ENCODE assay signal across 20 cellular contexts in the genomic region with DNA sequence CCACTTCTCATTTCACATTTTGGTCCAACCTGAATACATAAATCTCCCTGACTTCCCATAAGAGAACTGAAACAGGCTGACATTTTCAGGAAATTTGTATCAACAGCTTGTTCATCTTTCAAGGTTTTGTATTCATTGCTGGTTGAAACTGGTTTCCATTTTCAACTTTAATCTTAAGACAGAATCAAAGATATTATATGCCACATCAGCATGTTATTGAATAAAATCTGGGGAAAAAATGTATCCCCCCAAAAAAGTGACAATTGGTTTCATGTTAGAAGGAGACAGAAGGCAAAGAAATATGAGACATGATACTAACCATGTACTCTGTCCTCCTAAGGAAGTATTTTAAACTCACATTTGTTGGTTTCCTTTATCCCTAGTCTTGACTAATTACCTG. TPM values are rescaled to one million over a fixed set of nuclear protein-coding genes. Genes with fewer than 3 reads are reported as not detected.
DNase-seq lines count a peak whose midpoint lies in the region; ATAC-seq, FAIRE-seq and TF ChIP-seq lines count a peak whose summit lies in the region.
"Had no signal": no experiment of that assay in that cellular context is flagged by ENCODE, and none has a peak within 500 bp of the region (broad histone marks: within the 10 kb centered on the region; RNA-seq: fewer than 3 reads in every experiment).

No MANE protein-coding gene starts in this region.

- no peak overlapping the region for H3K27ac ChIP-seq in HepG2 (ENCODE audit: extremely low read length, insufficient read depth, low read length)
- no peak overlapping the region for H3K27ac ChIP-seq in right lobe of liver
- H3K27ac ChIP-seq in epithelial cell of prostate: peak overlapping the region; percentile 92
- H3K27ac ChIP-seq: HL-60 had no signal

- no peaks in the 10 kb centered on the region for H3K9me3 Mint-ChIP-seq in T-cell
- H3K9me3 Mint-ChIP-seq: CD8-positive, alpha-beta memory T cell had no signal

- peaks cover 3% of the 10 kb centered on the region for H3K36me3 Mint-ChIP-seq in T-cell

- TF ChIP-seq EP300 in HepG2 (IDR thresholded peaks at IDR 0.05; ENCODE audit: low read depth in 2 of 2, low read length in 2 of 2) (no peak), HepG2 (CRISPR knock-in tag; IDR thresholded peaks at IDR 0.05; ENCODE audit: borderline replicate concordance) (no peak)

- no peak overlapping the region for H3K9ac ChIP-seq in HepG2 (ENCODE audit: insufficient read depth, low read depth, low read length)

- H3K9me3 ChIP-seq in HepG2 (ENCODE audit: low read length) (no peaks in the 10 kb centered on the region), right lobe of liver (no peaks in the 10 kb centered on the region)

- H3K36me3 ChIP-seq in HepG2 (replicated peaks in 1 of 2; ENCODE audit: control insufficient read depth in 1 of 2, insufficient read depth in 2 of 2, low read length in 2 of 2): no peaks in the 10 kb centered on the region
- H3K36me3 ChIP-seq in right lobe of liver: no peaks in the 10 kb centered on the region

- H3K4me3 Mint-ChIP-seq in T-cell: no peak overlapping the region
- H3K4me3 Mint-ChIP-seq: H9 had no signal

- no TSS peak for BruUV-seq in HepG2 (replicated peaks; lab: Mats Ljungman, UMichigan)

- no peak for ATAC-seq in HepG2
- ATAC-seq in right lobe of liver: no peak
- no peak for ATAC-seq in T-cell (replicated peaks in 1 of 4)

- FAIRE-seq in HepG2 (lab: Jason Lieb, UNC): no peak
- FAIRE-seq in GM12891 (lab: Jason Lieb, UNC): no peak
- FAIRE-seq: G401.6, HTR-8/SVneo had no signal

- no peak for TF ChIP-seq RAD21 in HepG2 (CRISPR knock-in tag; IDR thresholded peaks at IDR 0.05)

- intact Hi-C loops in HepG2 (cut with micrococcal nuclease; ENCODE audit: unreplicated experiment): no loop called here
- intact Hi-C loops in right lobe of liver (cut with DNase I): no loop called here

- CTCF ChIA-PET in HepG2 (lab: Yijun Ruan, JAX; ENCODE audit: low intra/inter-chr PET ratio, low total read pairs): no interaction called here
- CTCF ChIA-PET in T-cell (lab: Charles Lee): interaction anchor here in 1 of 2 donors (0.7 kb wide), 1 partner anchor 49 kb away, joined by 3 read pairs; no protein-coding TSS in a partner anchor

- H4K20me1 ChIP-seq in HepG2 (ENCODE audit: insufficient read depth, low read length): no peaks in the 10 kb centered on the region

- no peaks in the 10 kb centered on the region for H3K27me3 Mint-ChIP-seq in T-cell

- peaks cover 17% of the 10 kb centered on the region for H3K4me1 ChIP-seq in HepG2 (ENCODE audit: insufficient read depth, low read length)
- H3K4me1 ChIP-seq in right lobe of liver: peaks cover 0 to 18% (median 0%) of the 10 kb centered on the region in 4 donors

- DNase-seq in HepG2 (ENCODE audit: low spot score) (no peak), right lobe of liver (no peak), T-cell (no peak), epithelial cell of prostate (ENCODE audit: low read depth, low spot score) (no peak), DMS79 (lab: John Stamatoyannopoulos, UW) (no peak), 8988T (no peak), GM12891 (ENCODE audit: insufficient read length, low spot score) (no peak)
- DNase-seq: ACHN; CD8-positive, alpha-beta memory T cell; DND-41; H9; NCI-H1417 treated with DMSO at 0.1 percent for 48 hours; NCI-H2029; NCI-H2171; NCI-H446 treated with DMSO at 0.1 percent for 48 hours; OCI-M1; SIG-M5 had no signal

- no peak for TF ChIP-seq CTCF in HepG2 (CRISPR knock-in tag; IDR thresholded peaks at IDR 0.05)
- no peak for TF ChIP-seq CTCF in right lobe of liver (IDR thresholded peaks at IDR 0.05)

- no peak overlapping the region for H2AFZ ChIP-seq in HepG2 (ENCODE audit: low read length)

- no peaks in the 10 kb centered on the region for H3K79me2 ChIP-seq in HepG2 (ENCODE audit: insufficient read depth, low read length)

- no peaks in the 10 kb centered on the region for H3K27me3 ChIP-seq in HepG2 (ENCODE audit: control insufficient read depth in 1 of 2, insufficient read depth in 2 of 2, low read length in 2 of 2)
- no peaks in the 10 kb centered on the region for H3K27me3 ChIP-seq in right lobe of liver

- POLR2A ChIA-PET in HepG2 (lab: Yijun Ruan, JAX) (no interaction called here), T-cell (lab: Charles Lee) (no interaction called here)

- H3K4me2 ChIP-seq in HepG2 (ENCODE audit: low read depth, low read length): no peak overlapping the region

- no peak overlapping the region for H3K4me3 ChIP-seq in HepG2 (replicated peaks in 1 of 3; ENCODE audit: insufficient read depth in 1 of 3, low read depth in 2 of 3, low read length in 3 of 3)
- no peak overlapping the region for H3K4me3 ChIP-seq in right lobe of liver

- H3K4me1 Mint-ChIP-seq in T-cell: peaks cover 45 to 57% (median 48%) of the 10 kb centered on the region in 3 donors

- in situ Hi-C loops in HepG2 (cut with HindIII; ENCODE audit: extremely low pct_ligation_motif_present, low pct_unique_long_range_greater_than_20kb): loop anchor here (10.0 kb wide), 1 partner anchor 161 kb away; no protein-coding TSS in a partner anchor

- TF ChIP-seq POLR2A in HepG2 (IDR thresholded peaks at IDR 0.05; ENCODE audit: insufficient read depth in 1 of 2, low read depth in 2 of 2, low read length in 2 of 2): no peak
- no peak for TF ChIP-seq POLR2A in right lobe of liver (IDR thresholded peaks at IDR 0.05)
- no peak for TF ChIP-seq POLR2A in GM12891 (IDR thresholded peaks at IDR 0.05; ENCODE audit: low read depth, low read length)

- peak overlapping the region; percentile 44 to 91 for H3K27ac Mint-ChIP-seq in T-cell
- H3K27ac Mint-ChIP-seq: H9 had no signal

TF ChIP-seq in HepG2, 621 proteins besides CTCF, POLR2A, EP300 and RAD21 (continues in another document):
- TF ChIP-seq MAFK (conservative IDR thresholded peaks at IDR 0.05 in 1 of 2, IDR thresholded peaks at IDR 0.05 in 1 of 2; ENCODE audit: low read length in 2 of 2) (peak in 1 of 2 experiments; percentile 72; a peak in 3 of 4 replicates), MAFF (IDR thresholded peaks at IDR 0.05; ENCODE audit: low read depth, low read length) (peak; percentile 45; the same call in 1 of the 2 replicates), ETV5 (CRISPR knock-in tag; IDR thresholded peaks at IDR 0.05; ENCODE audit: borderline replicate concordance) (no peak)
- TF ChIP-seq, protein P1, sequence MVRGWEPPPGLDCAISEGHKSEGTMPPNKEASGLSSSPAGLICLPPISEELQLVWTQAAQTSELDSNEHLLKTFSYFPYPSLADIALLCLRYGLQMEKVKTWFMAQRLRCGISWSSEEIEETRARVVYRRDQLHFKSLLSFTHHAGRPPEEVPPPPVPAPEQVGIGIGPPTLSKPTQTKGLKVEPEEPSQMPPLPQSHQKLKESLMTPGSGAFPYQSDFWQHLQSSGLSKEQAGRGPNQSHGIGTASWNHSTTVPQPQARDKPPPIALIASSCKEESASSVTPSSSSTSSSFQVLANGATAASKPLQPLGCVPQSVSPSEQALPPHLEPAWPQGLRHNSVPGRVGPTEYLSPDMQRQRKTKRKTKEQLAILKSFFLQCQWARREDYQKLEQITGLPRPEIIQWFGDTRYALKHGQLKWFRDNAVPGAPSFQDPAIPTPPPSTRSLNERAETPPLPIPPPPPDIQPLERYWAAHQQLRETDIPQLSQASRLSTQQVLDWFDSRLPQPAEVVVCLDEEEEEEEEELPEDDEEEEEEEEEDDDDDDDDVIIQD (CRISPR knock-in tag; IDR thresholded peaks at IDR 0.05; ENCODE audit: low read depth): no peak

TF ChIP-seq in GM12891, 5 proteins besides CTCF, POLR2A, EP300 and RAD21:
- no peak for TF ChIP-seq TAF1 (IDR thresholded peaks at IDR 0.05; ENCODE audit: low read depth, low read length)
- TF ChIP-seq POU2F2 (IDR thresholded peaks at IDR 0.05; ENCODE audit: low read depth, low read length): no peak
- TF ChIP-seq PAX5 (IDR thresholded peaks at IDR 0.05; ENCODE audit: insufficient read depth, low read length, severe bottlenecking): no peak
- no peak for TF ChIP-seq POLR2AphosphoS5 (IDR thresholded peaks at IDR 0.05; ENCODE audit: low read depth, low read length)
- no peak for TF ChIP-seq SPI1 (IDR thresholded peaks at IDR 0.05; ENCODE audit: low read depth, low read length)

RNA-seq across cellular contexts. Expression of gene ANTXR2, which starts 3.0 kb away (rescaled TPM):
- total RNA-seq in HepG2 (2016; rRNA removed; fragmentation: Illumina TruSeq; extraction: Trizol) (8.4 and 14.5 TPM in 2 replicates), right lobe of liver (10 to 100 TPM; 24.5 to 86.0 (median 33.7) TPM), T-cell (10 to 100 TPM; 45.1 to 64.3 (median 48.2) TPM)
- 0.62 and 1.0 TPM in 2 replicates for total RNA-seq in HepG2 (2016; cell fraction: cytosol; rRNA removed; fragmentation: Illumina TruSeq; extraction: Trizol; ENCODE audit: low read depth)
- 7.1 and 13.3 TPM in 2 replicates for total RNA-seq in HepG2 (2016; cell fraction: insoluble cytoplasmic fraction; rRNA removed; fragmentation: Illumina TruSeq; extraction: Trizol)
- total RNA-seq in HepG2 (2016; cell fraction: membrane; rRNA removed; fragmentation: Illumina TruSeq; extraction: Trizol): 2.1 and 3.1 TPM in 2 replicates
- total RNA-seq in HepG2 (2016; cell fraction: nucleus; rRNA removed; fragmentation: Illumina TruSeq; extraction: Trizol): 18.8 and 20.1 TPM in 2 replicates
- 4.6 and 4.8 TPM in 2 replicates for polyA plus RNA-seq in HepG2 (2011; rRNA removed)
- polyA plus RNA-seq in HepG2 (2011; cell fraction: cytosol; rRNA removed): 1.8 and 3.7 TPM in 2 replicates
- polyA plus RNA-seq in HepG2 (2011; cell fraction: nucleus; rRNA removed): 1.8 and 2.6 TPM in 2 replicates
- polyA plus RNA-seq in HepG2 (2012): 4.9 and 8.5 TPM in 2 replicates
- polyA plus RNA-seq in HepG2 (2016; cell fraction: cytosol; fragmentation: Illumina TruSeq; extraction: Trizol; ENCODE audit: low read depth): 0.26 and 0.31 TPM in 2 replicates
- polyA plus RNA-seq in HepG2 (2016; cell fraction: insoluble cytoplasmic fraction; fragmentation: Illumina TruSeq; extraction: Trizol; ENCODE audit: low read depth): 4.9 and 5.3 TPM in 2 replicates
- 0.70 and 1.4 TPM in 2 replicates for polyA plus RNA-seq in HepG2 (2016; cell fraction: membrane; fragmentation: Illumina TruSeq; extraction: Trizol; ENCODE audit: low read depth)
- 11.4 and 13.9 TPM in 2 replicates for polyA plus RNA-seq in HepG2 (2016; cell fraction: nucleus; fragmentation: Illumina TruSeq; extraction: Trizol; ENCODE audit: insufficient read depth, low read depth)
- 4.2 TPM in 1 of 2 replicates, not detected in the other for polyA minus RNA-seq in HepG2 (2011; rRNA and poly(A)+ RNA removed; ENCODE audit: low replicate concordance)
- 6.0 and 10.0 TPM in 2 replicates for polyA minus RNA-seq in HepG2 (2011; cell fraction: cytosol; rRNA and poly(A)+ RNA removed)
- polyA minus RNA-seq in HepG2 (2011; cell fraction: nucleus; rRNA and poly(A)+ RNA removed): 21.8 and 32.9 TPM in 2 replicates
- polyA plus RNA-seq in GM12891 (2012; ENCODE audit: low read depth, missing spikeins): 5.2 TPM
